Comparison of ENCODE assay signal across 17 cellular contexts in the genomic region with DNA sequence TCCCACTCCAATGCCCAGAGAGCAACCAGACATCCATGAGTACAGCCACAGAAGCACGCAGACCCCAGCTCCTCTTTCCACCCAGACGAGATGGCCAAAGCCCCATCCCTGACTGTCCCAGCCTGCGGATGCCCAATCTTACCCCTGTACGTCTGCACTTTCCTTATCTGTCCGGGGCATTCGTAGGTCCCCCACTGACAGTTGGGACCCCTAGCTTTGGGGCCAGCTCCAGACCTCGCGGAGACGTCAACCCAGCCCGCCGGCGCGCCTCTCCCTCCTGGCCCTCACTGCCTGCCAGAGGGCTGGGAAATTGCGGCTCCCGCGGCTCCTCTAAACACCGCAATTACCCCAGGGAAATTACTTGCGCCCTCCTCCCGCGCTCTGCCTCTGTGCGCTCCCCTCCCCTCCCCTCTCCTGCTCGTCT. TPM values are rescaled to one million over a fixed set of nuclear protein-coding genes. Genes with fewer than 3 reads are reported as not detected.
DNase-seq lines count a peak whose midpoint lies in the region; ATAC-seq and TF ChIP-seq lines count a peak whose summit lies in the region.
"Had no signal": no experiment of that assay in that cellular context is flagged by ENCODE, and none has a peak within 500 bp of the region (broad histone marks: within the 10 kb centered on the region; RNA-seq: fewer than 3 reads in every experiment).

No MANE protein-coding gene starts in this region.

- ATAC-seq in stimulated activated naive CD8-positive, alpha-beta T cell treated with anti-CD3 and anti-CD28 coated beads, Interleukin-15, Interleukin-2, amounts not matched to agents 100 U/mL and 50 U/mL, for 24 hours, result no peak

- CTCF ChIA-PET in activated naive CD4-positive, alpha-beta T cell treated with anti-CD3 and anti-CD28 coated beads for 36 hours (lab: Charles Lee), result interaction anchor here (1.1 kb wide), 1 partner anchor 578 kb away, joined by 3 read pairs; no protein-coding TSS in a partner anchor

- peaks cover 71% of the 10 kb centered on the region for H3K27me3 ChIP-seq in iPS-18a (ENCODE audit: control insufficient read depth, insufficient read depth, low read length)

- no peak overlapping the region for H3K27ac ChIP-seq in iPS-18a (ENCODE audit: low read length)
- H3K27ac ChIP-seq: prostate gland, SJSA1, VCaP had no signal

- no peaks in the 10 kb centered on the region for H3K36me3 ChIP-seq in iPS-18a (ENCODE audit: control insufficient read depth, low read depth, low read length)
- H3K36me3 ChIP-seq: prostate gland, SJSA1 had no signal

- no peaks in the 10 kb centered on the region for H3K9me3 ChIP-seq in iPS-18a (ENCODE audit: control insufficient read depth, low read depth, low read length)
- H3K9me3 ChIP-seq: prostate gland, SJSA1 had no signal

- no peak for TF ChIP-seq CTCF in chondrocyte (IDR thresholded peaks at IDR 0.05)

- H3K27me3 Mint-ChIP-seq in activated naive CD4-positive, alpha-beta T cell treated with anti-CD3 and anti-CD28 coated beads for 36 hours (ENCODE audit: low read depth), result peaks cover 34% of the 10 kb centered on the region
- H3K27me3 Mint-ChIP-seq in chondrocyte (ENCODE audit: low read depth), result peaks cover 51% of the 10 kb centered on the region

- no peaks in the 10 kb centered on the region for H3K9me3 Mint-ChIP-seq in activated naive CD4-positive, alpha-beta T cell treated with anti-CD3 and anti-CD28 coated beads for 36 hours
- H3K9me3 Mint-ChIP-seq in chondrocyte (ENCODE audit: low read depth), result no peaks in the 10 kb centered on the region

- H3K4me3 ChIP-seq in iPS-18a (ENCODE audit: low read length), result peak overlapping the region; percentile 42
- H3K4me3 ChIP-seq: prostate gland, SJSA1 had no signal

- intact Hi-C loops in activated naive CD4-positive, alpha-beta T cell treated with anti-CD3 and anti-CD28 coated beads for 36 hours (cut with micrococcal nuclease), result no loop called here

- DNase-seq in activated naive CD4-positive, alpha-beta T cell treated with anti-CD3 and anti-CD28 coated beads for 36 hours, result peak; percentile 3
- DNase-seq in activated naive CD4-positive, alpha-beta T cell treated with Interleukin-2 at 50 U/mL for 16 hours, result no peak
- DNase-seq in NCI-H69 (lab: John Stamatoyannopoulos, UW) (peak; percentile 61), NCI-H2107 (lab: John Stamatoyannopoulos, UW) (no peak), chondrocyte (ENCODE audit: low spot score) (no peak), NCI-H510A (lab: John Stamatoyannopoulos, UW) (no peak)
- DNase-seq in stimulated activated naive CD8-positive, alpha-beta T cell treated with anti-CD3 and anti-CD28 coated beads, Interleukin-15, Interleukin-2, amounts not matched to agents 100 U/mL and 50 U/mL, for 24 hours, result peak; percentile 3
- DNase-seq: activated T-cell treated with anti-CD3 and anti-CD28 coated beads for 4 hours; DMS79; midbrain; NCI-H2029; stimulated activated CD4-positive, alpha-beta T cell treated with anti-CD3 and anti-CD28 coated beads, Interleukin-15, amount 100 ng/mL, for 24 hours had no signal

- peaks cover 8% of the 10 kb centered on the region for H3K4me1 ChIP-seq in iPS-18a (ENCODE audit: control insufficient read depth, low read depth, low read length)

- no peak overlapping the region for H3K9ac ChIP-seq in iPS-18a (ENCODE audit: low read length)

- H3K4me3 Mint-ChIP-seq in activated naive CD4-positive, alpha-beta T cell treated with anti-CD3 and anti-CD28 coated beads for 36 hours, result peak overlapping the region; percentile 3
- H3K4me3 Mint-ChIP-seq in chondrocyte (ENCODE audit: unreplicated experiment), result no peak overlapping the region

- H3K36me3 Mint-ChIP-seq in activated naive CD4-positive, alpha-beta T cell treated with anti-CD3 and anti-CD28 coated beads for 36 hours (ENCODE audit: low read depth), result no peaks in the 10 kb centered on the region
- no peaks in the 10 kb centered on the region for H3K36me3 Mint-ChIP-seq in chondrocyte (ENCODE audit: low read depth)

- H3K27ac Mint-ChIP-seq in activated naive CD4-positive, alpha-beta T cell treated with anti-CD3 and anti-CD28 coated beads for 36 hours, result no peak overlapping the region
- H3K27ac Mint-ChIP-seq in chondrocyte (ENCODE audit: unreplicated experiment), result no peak overlapping the region

- peaks cover 3% of the 10 kb centered on the region for H3K4me1 Mint-ChIP-seq in activated naive CD4-positive, alpha-beta T cell treated with anti-CD3 and anti-CD28 coated beads for 36 hours (ENCODE audit: low read depth)
- H3K4me1 Mint-ChIP-seq in chondrocyte (ENCODE audit: low read depth), result peaks cover 7% of the 10 kb centered on the region

RNA-seq across cellular contexts. Expression of a gene that starts 2.3 kb away (rescaled TPM):
- under 1 TPM in 1 of 2 experiments, not detected in 1; 0.12 TPM for total RNA-seq in activated naive CD4-positive, alpha-beta T cell treated with anti-CD3 and anti-CD28 coated beads for 36 hours
- 0.12 to 0.53 TPM in 2 of 3 replicates, not detected in the other for total RNA-seq in chondrocyte
- total RNA-seq: LHCN-M2, SJSA1 had no signal

RNA-seq across cellular contexts. Expression of a gene that starts 29.4 kb away (rescaled TPM):
- not detected for total RNA-seq in activated naive CD4-positive, alpha-beta T cell treated with anti-CD3 and anti-CD28 coated beads for 36 hours
- total RNA-seq in chondrocyte, result not detected in 3 replicates
- total RNA-seq: LHCN-M2, prostate gland, SJSA1 had no signal

RNA-seq across cellular contexts. Expression of a gene that starts 34.8 kb away (rescaled TPM):
- not detected for total RNA-seq in activated naive CD4-positive, alpha-beta T cell treated with anti-CD3 and anti-CD28 coated beads for 36 hours
- not detected in 3 replicates for total RNA-seq in chondrocyte
- total RNA-seq: prostate gland, SJSA1 had no signal

RNA-seq across cellular contexts. Expression of a gene that starts 40.6 kb away (rescaled TPM):
- total RNA-seq in activated naive CD4-positive, alpha-beta T cell treated with anti-CD3 and anti-CD28 coated beads for 36 hours, result not detected
- not detected in 3 replicates for total RNA-seq in chondrocyte
- total RNA-seq: SJSA1 had no signal

RNA-seq across cellular contexts. Expression of a gene that starts 54.1 kb away (rescaled TPM):
- total RNA-seq in activated naive CD4-positive, alpha-beta T cell treated with anti-CD3 and anti-CD28 coated beads for 36 hours, result not detected
- not detected in 3 replicates for total RNA-seq in chondrocyte
- total RNA-seq: prostate gland, SJSA1 had no signal

Comparison
In these comparisons a context has a peak if more than half of its experiments do, and no peak if none do; other contexts are left out.
1. DNase-seq: peak in activated naive CD4-positive, alpha-beta T cell treated with anti-CD3 and anti-CD28 coated beads for 36 hours (single experiment), NCI-H69 (single experiment) and stimulated activated naive CD8-positive, alpha-beta T cell treated with anti-CD3 and anti-CD28 coated beads, Interleukin-15, Interleukin-2, amounts not matched to agents 100 U/mL and 50 U/mL, for 24 hours (single experiment); none in activated naive CD4-positive, alpha-beta T cell treated with Interleukin-2 at 50 U/mL for 16 hours (single experiment), NCI-H2107 (single experiment), chondrocyte (single experiment) and NCI-H510A (single experiment).